In genomic region chr7:2118630-2119190, GRCh38 we compare ENCODE assay signal across 20 cellular contexts.
DNase-seq lines count a peak whose midpoint lies in the region; FAIRE-seq and TF ChIP-seq lines count a peak whose summit lies in the region.
"Had no signal": no experiment of that assay in that cellular context is flagged by ENCODE, and none has a peak within 500 bp of the region (broad histone marks: within the 10 kb centered on the region; RNA-seq: fewer than 3 reads in every experiment).

No MANE protein-coding gene starts in this region.

- H3K27ac Mint-ChIP-seq in endodermal cell, result peak overlapping the region; percentile 68
- H3K27ac Mint-ChIP-seq in neural progenitor cell, result peak overlapping the region; percentile 21

- H3K27me3 Mint-ChIP-seq in endodermal cell (ENCODE audit: insufficient read depth), result no peaks in the 10 kb centered on the region
- peaks cover 2% of the 10 kb centered on the region for H3K27me3 Mint-ChIP-seq in neural progenitor cell (ENCODE audit: insufficient read depth, low read depth)

- peaks cover 15% of the 10 kb centered on the region for H3K36me3 ChIP-seq in BLaER1
- peaks cover 0 to 12% of the 10 kb centered on the region in 2 experiments; a peak in 1 of 3 replicates for H3K36me3 ChIP-seq in HEK293 (ENCODE audit: control insufficient read depth in 2 of 2, insufficient read depth in 1 of 2, low read length in 2 of 2)
- H3K36me3 ChIP-seq in endodermal cell (ENCODE audit: control insufficient read depth, insufficient read depth, low read length), result peaks cover 12% of the 10 kb centered on the region
- H3K36me3 ChIP-seq in neural progenitor cell, result no peaks in the 10 kb centered on the region
- H3K36me3 ChIP-seq: HAP-1, SJCRH30 had no signal

- H3K4me2 ChIP-seq in BLaER1 (peak overlapping the region; percentile 94), neural progenitor cell (no peak overlapping the region)

- intact Hi-C loops in posterior cingulate gyrus (cut with DNase I), result no loop called here

- no peaks in the 10 kb centered on the region for H3K4me1 Mint-ChIP-seq in endodermal cell
- peaks cover 20% of the 10 kb centered on the region for H3K4me1 Mint-ChIP-seq in neural progenitor cell

- TF ChIP-seq CTCF in HEK293 (tag by site-specific recombination; IDR thresholded peaks at IDR 0.05) (no peak), endodermal cell (conservative IDR thresholded peaks at IDR 0.05) (no peak), neural progenitor cell (IDR thresholded peaks at IDR 0.05) (no peak)

- 93 to 94% methylated on average over 21 to 25 of the region's 25 CpGs for WGBS in endodermal cell (ENCODE audit: insufficient coverage in 1 of 2, insufficient read length in 1 of 2), 2 experiments

- no peaks in the 10 kb centered on the region for H3K27me3 ChIP-seq in BLaER1
- no peaks in the 10 kb centered on the region for H3K27me3 ChIP-seq in endodermal cell (ENCODE audit: control insufficient read depth, insufficient read depth, low read length, poor library complexity, severe bottlenecking)
- H3K27me3 ChIP-seq in neural progenitor cell, result no peaks in the 10 kb centered on the region
- H3K27me3 ChIP-seq: SJCRH30 had no signal

- peak overlapping the region; percentile 51; the same call in 1 of the 2 replicates for H3K27ac ChIP-seq in BLaER1
- no peak overlapping the region for H3K27ac ChIP-seq in HEK293 (ENCODE audit: extremely low read depth, low read depth, low read length)
- peak overlapping the region; percentile 10 for H3K27ac ChIP-seq in endodermal cell (ENCODE audit: low read depth, low read length)
- no peak overlapping the region for H3K27ac ChIP-seq in neural progenitor cell
- H3K27ac ChIP-seq: SJCRH30 had no signal

- H3K9ac ChIP-seq in BLaER1 (0 out of 2 replicates have a peak overlapping the region, but pooled peaks have one; percentile 12), endodermal cell (ENCODE audit: extremely low read depth, low read length, poor library complexity, severe bottlenecking) (no peak overlapping the region), neural progenitor cell (no peak overlapping the region)

- POLR2A ChIA-PET in HEK293 (lab: Yijun Ruan, JAX), result no interaction called here

- H3K9me3 Mint-ChIP-seq in endodermal cell (no peaks in the 10 kb centered on the region), neural progenitor cell (no peaks in the 10 kb centered on the region)

- DNase-seq in endodermal cell (no peak), neural progenitor cell (ENCODE audit: low spot score) (no peak), NCI-H2227 (lab: John Stamatoyannopoulos, UW; ENCODE audit: unreplicated experiment) (no peak), frontal cortex (ENCODE audit: low spot score in 2 of 2) (no peak), posterior cingulate gyrus (no peak)
- no peak for DNase-seq in activated effector memory CD4-positive, alpha-beta T cell treated with anti-CD3 and anti-CD28 coated beads, Interleukin-2, amount 50 U/mL, for 16 hours
- DNase-seq: C1 segment of cervical spinal cord, DMS153, EL, NCI-H1417 treated with DMSO at 0.1 percent for 48 hours, NCI-H1930, NCI-H446 treated with DMSO at 0.1 percent for 48 hours, NCI-H748 treated with DMSO at 0.1 percent for 48 hours, RPMI8226, SJCRH30 had no signal

- H3F3A ChIP-seq in neural progenitor cell (ENCODE audit: low read depth), result no peaks in the 10 kb centered on the region

- H4K20me1 ChIP-seq in BLaER1 (peaks cover 26% of the 10 kb centered on the region), neural progenitor cell (ENCODE audit: low read depth) (peaks cover 6% of the 10 kb centered on the region)

- H3K4me3 ChIP-seq in BLaER1, result no peak overlapping the region
- no peak overlapping the region for H3K4me3 ChIP-seq in HEK293 (ENCODE audit: low read depth, low read length)
- H3K4me3 ChIP-seq in endodermal cell (ENCODE audit: low read length), result no peak overlapping the region
- H3K4me3 ChIP-seq in neural progenitor cell, result no peak overlapping the region
- H3K4me3 ChIP-seq: HAP-1, K562, SJCRH30 had no signal

- H3K79me2 ChIP-seq in neural progenitor cell (ENCODE audit: low read depth), result no peaks in the 10 kb centered on the region

- no peak overlapping the region for H2AFZ ChIP-seq in neural progenitor cell (replicated peaks)

- CTCF ChIA-PET in HEK293 (lab: Yijun Ruan, JAX), result no interaction called here

- no peak for FAIRE-seq in frontal cortex (lab: Jason Lieb, UNC)
- FAIRE-seq: GM19239, K562 had no signal

- H3K4me1 ChIP-seq in BLaER1 (peaks cover 100% of the 10 kb centered on the region), HEK293 (ENCODE audit: control insufficient read depth, insufficient read depth, low read length) (no peaks in the 10 kb centered on the region), endodermal cell (ENCODE audit: control insufficient read depth, insufficient read depth, low read length) (no peaks in the 10 kb centered on the region), neural progenitor cell (no peaks in the 10 kb centered on the region)
- H3K4me1 ChIP-seq: HAP-1 had no signal

- no peak overlapping the region for H3K4me3 Mint-ChIP-seq in endodermal cell
- no peak overlapping the region for H3K4me3 Mint-ChIP-seq in neural progenitor cell

- peaks cover 16% of the 10 kb centered on the region for H3K36me3 Mint-ChIP-seq in endodermal cell (ENCODE audit: low read depth)
- peaks cover 6% of the 10 kb centered on the region for H3K36me3 Mint-ChIP-seq in neural progenitor cell

- H3K9me3 ChIP-seq in BLaER1 (peaks cover 12% of the 10 kb centered on the region), HEK293 (ENCODE audit: control insufficient read depth, insufficient read depth, low read depth, low read length) (no peaks in the 10 kb centered on the region), endodermal cell (ENCODE audit: control insufficient read depth, low read length) (no peaks in the 10 kb centered on the region), neural progenitor cell (ENCODE audit: low read depth) (no peaks in the 10 kb centered on the region)
- H3K9me3 ChIP-seq: HAP-1, SJCRH30 had no signal

TF ChIP-seq in HEK293, 187 proteins besides CTCF, POLR2A, EP300 and RAD21:
- 0 out of 2 replicates have a peak, but pooled peaks have one; percentile 3 for TF ChIP-seq ZNF600 (tag by site-specific recombination; IDR thresholded peaks at IDR 0.05)
- TF ChIP-seq ZSCAN30 (tag by site-specific recombination; IDR thresholded peaks at IDR 0.05), result no peak
TF ChIP-seq in HEK293: peak in this region for 1.

Comparison
In these comparisons a context has a peak if more than half of its experiments do, and no peak if none do; other contexts are left out.
1. H3K27ac ChIP-seq: peak in BLaER1 (single experiment) and endodermal cell (single experiment); none in HEK293 (single experiment) and neural progenitor cell (single experiment).